Comparison of ENCODE assay signal across 25 cellular contexts in the genomic region with DNA sequence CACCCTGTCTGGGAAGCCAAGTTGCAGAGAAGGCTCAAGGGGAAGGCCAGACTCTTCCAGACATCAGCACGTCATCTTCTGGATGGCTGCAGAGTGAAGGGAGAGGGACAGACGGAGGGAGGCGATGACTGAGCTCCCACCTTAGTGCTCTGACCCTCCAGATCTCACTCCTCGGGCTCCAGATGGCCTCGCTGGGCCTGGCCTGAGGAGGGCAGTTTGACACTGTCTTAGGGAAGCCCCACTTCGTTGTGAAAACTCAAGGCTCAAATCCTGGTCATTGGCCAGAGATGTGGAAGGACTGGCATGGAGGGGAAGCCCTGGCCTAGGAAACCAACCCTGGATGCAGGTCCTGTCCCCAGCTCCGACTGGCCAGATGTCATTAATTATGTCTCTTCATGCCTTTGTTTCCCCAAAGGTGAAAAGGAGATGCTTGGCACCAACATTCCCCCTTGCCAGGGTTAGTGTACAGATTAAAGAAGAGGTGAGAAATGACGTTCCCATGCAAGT.
DNase-seq lines count a peak whose midpoint lies in the region; ATAC-seq and TF ChIP-seq lines count a peak whose summit lies in the region.
"Had no signal": no experiment of that assay in that cellular context is flagged by ENCODE, and none has a peak within 500 bp of the region (broad histone marks: within the 10 kb centered on the region; RNA-seq: fewer than 3 reads in every experiment).

No MANE protein-coding gene starts in this region.

- DNase-seq in right atrium auricular region (ENCODE audit: low spot score) (no peak), left ventricle myocardium superior (no peak), caudate nucleus (lab: John Stamatoyannopoulos, UW) (no peak), mesenteric fat pad (ENCODE audit: low spot score) (peak; percentile 62), tibial artery (peak in 1 of 2 donors; percentile 48), immature natural killer cell (no peak)
- no peak for DNase-seq in activated CD4-positive, alpha-beta T cell treated with anti-CD3 and anti-CD28 coated beads, Interleukin-2, amount 10 ng/mL, durations not matched to agents 7 days and 5 days
- DNase-seq: Calu3; CD4-positive, alpha-beta memory T cell; DMS53; EL; GM23248; Kasumi-1; MG63; NCI-H1092; NCI-H1436 treated with DMSO at 0.1 percent for 48 hours; NCI-H2029 treated with DMSO at 0.1 percent for 48 hours; NCI-H2171 treated with DMSO at 0.1 percent for 48 hours; NCI-H446; NCI-H69; SIG-M5 had no signal

- H3K4me3 ChIP-seq in right atrium auricular region (no peak overlapping the region), tibial artery (no peak overlapping the region)
- H3K4me3 ChIP-seq: A549, GM12878, GM23248, MG63 had no signal

- no peak overlapping the region for H3K4me3 Mint-ChIP-seq in immature natural killer cell
- no peak overlapping the region for H3K4me3 Mint-ChIP-seq in activated CD4-positive, alpha-beta T cell treated with anti-CD3 and anti-CD28 coated beads, Interleukin-2, amount 10 ng/mL, durations not matched to agents 7 days and 5 days
- H3K4me3 Mint-ChIP-seq: CD4-positive, alpha-beta memory T cell had no signal

- peak overlapping the region; percentile 91 to 92 for H3K27ac ChIP-seq in right atrium auricular region
- H3K27ac ChIP-seq in caudate nucleus (ENCODE audit: low read depth, low read length) = peak overlapping the region; percentile 48
- peak overlapping the region; percentile 89 to 96 for H3K27ac ChIP-seq in tibial artery
- H3K27ac ChIP-seq: A549, GM23248 had no signal

- H3K4me1 ChIP-seq in right atrium auricular region = peaks cover 0 to 87% of the 10 kb centered on the region in 2 donors
- peaks cover 0 to 100% (median 63%) of the 10 kb centered on the region in 4 donors for H3K4me1 ChIP-seq in tibial artery
- H3K4me1 ChIP-seq: A549 had no signal

- ATAC-seq in left ventricle myocardium superior (no peak), HG03095 (IDR thresholded peaks at IDR 0.05; ENCODE audit: unreplicated experiment) (no peak)
- ATAC-seq: A549, GM12878, HCT116 had no signal

- H3K27me3 Mint-ChIP-seq in immature natural killer cell (ENCODE audit: low read depth in 3 of 3) = peaks cover 0 to 4% (median 2%) of the 10 kb centered on the region in 3 donors
- H3K27me3 Mint-ChIP-seq in activated CD4-positive, alpha-beta T cell treated with anti-CD3 and anti-CD28 coated beads, Interleukin-2, amount 10 ng/mL, durations not matched to agents 7 days and 5 days = peaks cover 6% of the 10 kb centered on the region

- H3K36me3 Mint-ChIP-seq in immature natural killer cell = no peaks in the 10 kb centered on the region
- no peaks in the 10 kb centered on the region for H3K36me3 Mint-ChIP-seq in activated CD4-positive, alpha-beta T cell treated with anti-CD3 and anti-CD28 coated beads, Interleukin-2, amount 10 ng/mL, durations not matched to agents 7 days and 5 days (ENCODE audit: low read depth)
- H3K36me3 Mint-ChIP-seq: CD4-positive, alpha-beta memory T cell had no signal

- H3K9me3 ChIP-seq in right atrium auricular region = no peaks in the 10 kb centered on the region
- no peaks in the 10 kb centered on the region for H3K9me3 ChIP-seq in tibial artery
- H3K9me3 ChIP-seq: A549, MG63 had no signal

- H3K27ac Mint-ChIP-seq in immature natural killer cell = no peak overlapping the region
- no peak overlapping the region for H3K27ac Mint-ChIP-seq in activated CD4-positive, alpha-beta T cell treated with anti-CD3 and anti-CD28 coated beads, Interleukin-2, amount 10 ng/mL, durations not matched to agents 7 days and 5 days
- H3K27ac Mint-ChIP-seq: CD4-positive, alpha-beta memory T cell had no signal

- no peaks in the 10 kb centered on the region for H3K27me3 ChIP-seq in right atrium auricular region
- H3K27me3 ChIP-seq in tibial artery = no peaks in the 10 kb centered on the region
- H3K27me3 ChIP-seq: MG63 had no signal

- no peaks in the 10 kb centered on the region for H3K4me1 Mint-ChIP-seq in immature natural killer cell
- no peaks in the 10 kb centered on the region for H3K4me1 Mint-ChIP-seq in activated CD4-positive, alpha-beta T cell treated with anti-CD3 and anti-CD28 coated beads, Interleukin-2, amount 10 ng/mL, durations not matched to agents 7 days and 5 days
- H3K4me1 Mint-ChIP-seq: CD4-positive, alpha-beta memory T cell had no signal

- H3K9me3 Mint-ChIP-seq in immature natural killer cell = no peaks in the 10 kb centered on the region
- H3K9me3 Mint-ChIP-seq in activated CD4-positive, alpha-beta T cell treated with anti-CD3 and anti-CD28 coated beads, Interleukin-2, amount 10 ng/mL, durations not matched to agents 7 days and 5 days = no peaks in the 10 kb centered on the region
- H3K9me3 Mint-ChIP-seq: CD4-positive, alpha-beta memory T cell had no signal

- no peaks in the 10 kb centered on the region for H3K36me3 ChIP-seq in right atrium auricular region
- H3K36me3 ChIP-seq in tibial artery = no peaks in the 10 kb centered on the region
- H3K36me3 ChIP-seq: MG63 had no signal

- POLR2A ChIA-PET in activated CD4-positive, alpha-beta T cell treated with anti-CD3 and anti-CD28 coated beads, Interleukin-2, amount 10 ng/mL, durations not matched to agents 7 days and 5 days (lab: Charles Lee) = no interaction called here

- TF ChIP-seq CTCF in right atrium auricular region (IDR thresholded peaks at IDR 0.05) = no peak
- TF ChIP-seq CTCF in tibial artery (IDR thresholded peaks at IDR 0.05) = no peak

- intact Hi-C loops in left ventricle myocardium superior (cut with micrococcal nuclease) = loop anchor here (10.0 kb wide), 1 partner anchor 66 kb away; the partner anchor contains the start of gene ADCY5
- intact Hi-C loops in tibial artery (cut with DNase I; ENCODE audit: low total_unique reads) = no loop called here

- CTCF ChIA-PET in activated CD4-positive, alpha-beta T cell treated with anti-CD3 and anti-CD28 coated beads, Interleukin-2, amount 10 ng/mL, durations not matched to agents 7 days and 5 days (lab: Charles Lee) = no interaction called here
